Comparison of ENCODE assay signal across 13 cellular contexts in genomic region chr4:52250124-52250523, GRCh38.
A peak's percentile ranks its signal among the peaks of the same experiment; 100 is the strongest.
DNase-seq lines count a peak whose midpoint lies in the region; ATAC-seq and TF ChIP-seq lines count a peak whose summit lies in the region.
"Had no signal": no experiment of that assay in that cellular context is flagged by ENCODE, and none has a peak within 500 bp of the region (broad histone marks: within the 10 kb centered on the region; RNA-seq: fewer than 3 reads in every experiment).

No MANE protein-coding gene starts in this region.

- H3K27ac ChIP-seq in upper lobe of right lung: no peak overlapping the region
- H3K27ac ChIP-seq: HL-60 had no signal

- H3K36me3 Mint-ChIP-seq in brain (no peaks in the 10 kb centered on the region), HFFc6 (ENCODE audit: low read depth) (no peaks in the 10 kb centered on the region)
- H3K36me3 Mint-ChIP-seq: natural killer cell had no signal

- H3K4me1 ChIP-seq in BE2C: peaks cover 18% of the 10 kb centered on the region
- no peaks in the 10 kb centered on the region for H3K4me1 ChIP-seq in upper lobe of right lung

- H3K27ac Mint-ChIP-seq in brain (peak overlapping the region in 3 of 5 experiments; percentile 28 to 55 (median 37)), HFFc6 (no peak overlapping the region)
- H3K27ac Mint-ChIP-seq: natural killer cell had no signal

- H3K4me3 ChIP-seq in BE2C (ENCODE audit: low read depth, low read length) (no peak overlapping the region), upper lobe of right lung (no peak overlapping the region)
- H3K4me3 ChIP-seq: smooth muscle cell had no signal

- TF ChIP-seq CTCF in BE2C (IDR thresholded peaks at IDR 0.05; ENCODE audit: low read depth, low read length) (no peak), brain (conservative IDR thresholded peaks at IDR 0.05) (no peak), HFFc6 (IDR thresholded peaks at IDR 0.05) (no peak), upper lobe of right lung (IDR thresholded peaks at IDR 0.05) (no peak)

- H3K9me3 ChIP-seq in BE2C: no peaks in the 10 kb centered on the region
- H3K9me3 ChIP-seq in upper lobe of right lung: no peaks in the 10 kb centered on the region

- intact Hi-C loops in upper lobe of right lung (cut with DNase I): no loop called here

- peak overlapping the region in 1 of 5 experiments; percentile 19 for H3K4me3 Mint-ChIP-seq in brain
- H3K4me3 Mint-ChIP-seq in HFFc6: no peak overlapping the region
- H3K4me3 Mint-ChIP-seq: natural killer cell had no signal

- ATAC-seq in GM21576 (IDR thresholded peaks at IDR 0.05; ENCODE audit: unreplicated experiment): no peak
- ATAC-seq in upper lobe of right lung: no peak
- ATAC-seq: natural killer cell had no signal

- H3K27me3 ChIP-seq in BE2C (no peaks in the 10 kb centered on the region), upper lobe of right lung (no peaks in the 10 kb centered on the region)

- DNase-seq in BE2C (peak; percentile 73), NCI-H1092 treated with DMSO at 0.1 percent for 48 hours (lab: John Stamatoyannopoulos, UW) (peak; percentile 93), myocyte (ENCODE audit: low read depth) (peak; percentile 12), HFFc6 (no peak), upper lobe of right lung (no peak)
- no peak for DNase-seq in activated naive CD4-positive, alpha-beta T cell (lab: John Stamatoyannopoulos, UW)
- DNase-seq: activated effector memory CD4-positive, alpha-beta T cell treated with anti-CD3 and anti-CD28 coated beads, Interleukin-2, amount 50 U/mL, for 16 hours; kidney; natural killer cell had no signal

- no peaks in the 10 kb centered on the region for H3K27me3 Mint-ChIP-seq in brain
- H3K27me3 Mint-ChIP-seq in HFFc6 (ENCODE audit: insufficient read depth): peaks cover 3% of the 10 kb centered on the region; the same call in 1 of the 2 replicates

- no peaks in the 10 kb centered on the region for H3K36me3 ChIP-seq in BE2C
- H3K36me3 ChIP-seq in upper lobe of right lung: no peaks in the 10 kb centered on the region

- H3K4me1 Mint-ChIP-seq in brain (peaks cover 54% of the 10 kb centered on the region), HFFc6 (ENCODE audit: low read depth) (no peaks in the 10 kb centered on the region)
- H3K4me1 Mint-ChIP-seq: natural killer cell had no signal

- H3K9me3 Mint-ChIP-seq in brain (peaks cover 6 to 17% (median 9%) of the 10 kb centered on the region in 5 experiments), HFFc6 (no peaks in the 10 kb centered on the region; the same call in 1 of the 2 replicates)

Comparison
In these comparisons a context has a peak if more than half of its experiments do, and no peak if none do; other contexts are left out.
1. DNase-seq: peak in BE2C (single experiment), NCI-H1092 treated with DMSO at 0.1 percent for 48 hours (single experiment) and myocyte (single experiment); none in activated naive CD4-positive, alpha-beta T cell (0 of 4), HFFc6 (single experiment) and upper lobe of right lung (single experiment).